ENCODE assay signal across 1 cellular context in the genomic region with DNA sequence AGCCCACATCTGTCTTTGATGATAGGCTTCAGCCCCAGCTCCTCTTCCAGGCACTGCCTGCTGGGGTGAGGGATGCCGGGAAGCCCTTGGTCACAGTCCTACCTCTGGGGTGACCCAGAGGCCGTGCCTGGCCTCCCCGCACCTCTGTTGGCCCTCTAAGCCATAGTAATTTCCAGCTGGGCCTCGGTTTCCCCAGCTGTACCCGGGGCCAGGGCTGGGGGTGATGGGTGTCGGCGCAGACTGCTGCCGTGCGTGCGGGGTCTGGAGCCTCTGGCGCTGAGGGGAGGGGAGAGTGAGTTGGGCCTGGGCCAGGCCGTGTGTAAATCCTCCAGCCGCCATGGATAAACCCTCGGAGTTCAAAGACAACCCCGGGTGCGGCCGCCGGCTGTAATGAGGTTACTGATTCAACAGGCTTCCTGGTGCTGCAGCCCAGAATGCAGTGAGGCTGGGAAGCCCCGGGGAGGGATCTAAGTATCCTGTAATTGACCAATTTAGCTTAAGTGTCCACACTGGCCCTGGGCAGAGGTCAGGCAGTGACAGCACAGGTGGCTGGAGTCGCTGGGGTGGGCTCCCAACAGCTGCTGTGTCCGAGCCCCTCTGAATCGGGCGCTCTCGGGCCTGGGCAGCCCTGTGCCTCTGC.
TF ChIP-seq lines count a peak whose summit lies in the region.

No MANE protein-coding gene starts in this region.

TF ChIP-seq in HepG2, 621 proteins besides CTCF, POLR2A, EP300 and RAD21 (continued from another document and continues in another):
- TF ChIP-seq, protein P1, sequence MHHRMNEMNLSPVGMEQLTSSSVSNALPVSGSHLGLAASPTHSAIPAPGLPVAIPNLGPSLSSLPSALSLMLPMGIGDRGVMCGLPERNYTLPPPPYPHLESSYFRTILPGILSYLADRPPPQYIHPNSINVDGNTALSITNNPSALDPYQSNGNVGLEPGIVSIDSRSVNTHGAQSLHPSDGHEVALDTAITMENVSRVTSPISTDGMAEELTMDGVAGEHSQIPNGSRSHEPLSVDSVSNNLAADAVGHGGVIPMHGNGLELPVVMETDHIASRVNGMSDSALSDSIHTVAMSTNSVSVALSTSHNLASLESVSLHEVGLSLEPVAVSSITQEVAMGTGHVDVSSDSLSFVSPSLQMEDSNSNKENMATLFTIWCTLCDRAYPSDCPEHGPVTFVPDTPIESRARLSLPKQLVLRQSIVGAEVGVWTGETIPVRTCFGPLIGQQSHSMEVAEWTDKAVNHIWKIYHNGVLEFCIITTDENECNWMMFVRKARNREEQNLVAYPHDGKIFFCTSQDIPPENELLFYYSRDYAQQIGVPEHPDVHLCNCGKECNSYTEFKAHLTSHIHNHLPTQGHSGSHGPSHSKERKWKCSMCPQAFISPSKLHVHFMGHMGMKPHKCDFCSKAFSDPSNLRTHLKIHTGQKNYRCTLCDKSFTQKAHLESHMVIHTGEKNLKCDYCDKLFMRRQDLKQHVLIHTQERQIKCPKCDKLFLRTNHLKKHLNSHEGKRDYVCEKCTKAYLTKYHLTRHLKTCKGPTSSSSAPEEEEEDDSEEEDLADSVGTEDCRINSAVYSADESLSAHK (CRISPR knock-in tag; IDR thresholded peaks at IDR 0.05; ENCODE audit: borderline replicate concordance) = no peak
- TF ChIP-seq SNRNP70 (IDR thresholded peaks at IDR 0.05; ENCODE audit: low read depth, low read length) (no peak), RFXANK (CRISPR knock-in tag; IDR thresholded peaks at IDR 0.05) (no peak), ZNF570 (CRISPR knock-in tag; IDR thresholded peaks at IDR 0.05; ENCODE audit: borderline replicate concordance) (no peak), TEAD3 (CRISPR knock-in tag; optimal IDR thresholded peaks at IDR 0.05; ENCODE audit: borderline replicate concordance) (no peak), ZNF567 (CRISPR knock-in tag; IDR thresholded peaks at IDR 0.05; ENCODE audit: borderline replicate concordance) (no peak), ZNF792 (CRISPR knock-in tag; IDR thresholded peaks at IDR 0.05) (no peak), SMAD3 (CRISPR knock-in tag; IDR thresholded peaks at IDR 0.05) (0 out of 2 replicates have a peak, but pooled peaks have one; percentile 37), CSRNP1 (CRISPR knock-in tag; IDR thresholded peaks at IDR 0.05) (no peak), ZNF549 (CRISPR knock-in tag; IDR thresholded peaks at IDR 0.05) (no peak), SSRP1 (CRISPR knock-in tag; IDR thresholded peaks at IDR 0.05) (no peak), AKAP8 (CRISPR knock-in tag; IDR thresholded peaks at IDR 0.05) (no peak), ZNF687 (CRISPR knock-in tag; IDR thresholded peaks at IDR 0.05) (peak; percentile 83), HMG20A (CRISPR knock-in tag; IDR thresholded peaks at IDR 0.05; ENCODE audit: borderline replicate concordance) (0 out of 2 replicates have a peak, but pooled peaks have one; percentile 36), MXD4 (CRISPR knock-in tag; IDR thresholded peaks at IDR 0.05) (no peak), KMT2A (CRISPR knock-in tag; IDR thresholded peaks at IDR 0.05) (peak; percentile 50; the same call in 1 of the 2 replicates), ZNF207 (IDR thresholded peaks at IDR 0.05; ENCODE audit: borderline replicate concordance) (no peak), ZNF234 (CRISPR knock-in tag; conservative IDR thresholded peaks at IDR 0.05) (no peak), SNAPC2 (CRISPR knock-in tag; IDR thresholded peaks at IDR 0.05) (0 out of 2 replicates have a peak, but pooled peaks have one; percentile 64), ETV6 (CRISPR knock-in tag; conservative IDR thresholded peaks at IDR 0.05) (no peak), MTF1 (CRISPR knock-in tag; IDR thresholded peaks at IDR 0.05) (no peak), ZNF34 (CRISPR knock-in tag; IDR thresholded peaks at IDR 0.05; ENCODE audit: borderline replicate concordance) (no peak), BHLHE40 (IDR thresholded peaks at IDR 0.05; ENCODE audit: low read length) (no peak), REST (IDR thresholded peaks at IDR 0.05; ENCODE audit: borderline replicate concordance in 1 of 2, low read depth in 1 of 2, low read length in 2 of 2) (no peak), ZNF3 (CRISPR knock-in tag; IDR thresholded peaks at IDR 0.05) (no peak), ZNF768 (CRISPR knock-in tag; IDR thresholded peaks at IDR 0.05) (no peak), ZNF343 (CRISPR knock-in tag; IDR thresholded peaks at IDR 0.05) (0 out of 2 replicates have a peak, but pooled peaks have one; percentile 33), FOXP1 (IDR thresholded peaks at IDR 0.05) (no peak), FOXP1 (CRISPR knock-in tag; IDR thresholded peaks at IDR 0.05) (peak; percentile 5; the same call in 1 of the 2 replicates), CAMTA2 (CRISPR knock-in tag; IDR thresholded peaks at IDR 0.05; ENCODE audit: borderline replicate concordance) (no peak), CBX1 (IDR thresholded peaks at IDR 0.05; ENCODE audit: low read depth) (no peak), LBX2 (CRISPR knock-in tag; IDR thresholded peaks at IDR 0.05; ENCODE audit: borderline replicate concordance) (no peak), ASH2L (IDR thresholded peaks at IDR 0.05; ENCODE audit: insufficient read length, low read depth, low read length) (no peak), NRL (CRISPR knock-in tag; IDR thresholded peaks at IDR 0.05; ENCODE audit: borderline replicate concordance) (no peak), TEAD2 (CRISPR knock-in tag; IDR thresholded peaks at IDR 0.05) (no peak), ZNF383 (CRISPR knock-in tag; IDR thresholded peaks at IDR 0.05; ENCODE audit: borderline replicate concordance) (no peak), ZBTB34 (CRISPR knock-in tag; IDR thresholded peaks at IDR 0.05) (0 out of 2 replicates have a peak, but pooled peaks have one; percentile 19), ZNF7 (CRISPR knock-in tag; IDR thresholded peaks at IDR 0.05) (no peak), ZNF746 (CRISPR knock-in tag; IDR thresholded peaks at IDR 0.05) (no peak), ZNF775 (CRISPR knock-in tag; IDR thresholded peaks at IDR 0.05; ENCODE audit: borderline replicate concordance) (no peak), ZNF616 (CRISPR knock-in tag; IDR thresholded peaks at IDR 0.05; ENCODE audit: low read depth) (no peak), NAIF1 (CRISPR knock-in tag; IDR thresholded peaks at IDR 0.05; ENCODE audit: borderline replicate concordance) (no peak), SRSF1 (optimal IDR thresholded peaks at IDR 0.05; ENCODE audit: low read depth, low read length) (no peak), ZSCAN20 (CRISPR knock-in tag; IDR thresholded peaks at IDR 0.05; ENCODE audit: borderline replicate concordance) (no peak), MXD1 (CRISPR knock-in tag; IDR thresholded peaks at IDR 0.05) (no peak), HNRNPH1 (optimal IDR thresholded peaks at IDR 0.05; ENCODE audit: low read depth, low read length) (no peak), PHF20 (CRISPR knock-in tag; IDR thresholded peaks at IDR 0.05) (no peak), HNRNPUL1 (IDR thresholded peaks at IDR 0.05; ENCODE audit: low read depth, low read length) (no peak), GTF2F1 (IDR thresholded peaks at IDR 0.05; ENCODE audit: low read length) (no peak)
- TF ChIP-seq, protein P2, sequence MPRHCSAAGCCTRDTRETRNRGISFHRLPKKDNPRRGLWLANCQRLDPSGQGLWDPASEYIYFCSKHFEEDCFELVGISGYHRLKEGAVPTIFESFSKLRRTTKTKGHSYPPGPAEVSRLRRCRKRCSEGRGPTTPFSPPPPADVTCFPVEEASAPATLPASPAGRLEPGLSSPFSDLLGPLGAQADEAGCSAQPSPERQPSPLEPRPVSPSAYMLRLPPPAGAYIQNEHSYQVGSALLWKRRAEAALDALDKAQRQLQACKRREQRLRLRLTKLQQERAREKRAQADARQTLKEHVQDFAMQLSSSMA (CRISPR knock-in tag; IDR thresholded peaks at IDR 0.05) = 0 out of 2 replicates have a peak, but pooled peaks have one; percentile 57
